In genomic region chr3:46107682-46108081, GRCh38 we compare ENCODE assay signal across 1 cellular context.
TF ChIP-seq lines count a peak whose summit lies in the region.

No MANE protein-coding gene starts in this region.

TF ChIP-seq in SK-N-SH treated with all-trans-retinoic acid at 6 μM for 48 hours, 23 proteins besides CTCF, POLR2A, EP300 and RAD21 (continued from another document):
- no peak for TF ChIP-seq TSHZ2 (CRISPR knock-in tag; IDR thresholded peaks at IDR 0.05)
- no peak for TF ChIP-seq POU6F1 (CRISPR knock-in tag; IDR thresholded peaks at IDR 0.05; ENCODE audit: borderline replicate concordance, low read depth)
- no peak for TF ChIP-seq CSDC2 (CRISPR knock-in tag; IDR thresholded peaks at IDR 0.05)
- no peak for TF ChIP-seq PPARA (CRISPR knock-in tag; IDR thresholded peaks at IDR 0.05; ENCODE audit: borderline replicate concordance)
- no peak for TF ChIP-seq PATZ1 (CRISPR knock-in tag; IDR thresholded peaks at IDR 0.05; ENCODE audit: borderline replicate concordance)
